In genomic region chr21:28632718-28633408, GRCh38 we compare ENCODE assay signal across 11 cellular contexts.
DNase-seq lines count a peak whose midpoint lies in the region; ATAC-seq and TF ChIP-seq lines count a peak whose summit lies in the region.
"Had no signal": no experiment of that assay in that cellular context is flagged by ENCODE, and none has a peak within 500 bp of the region (broad histone marks: within the 10 kb centered on the region; RNA-seq: fewer than 3 reads in every experiment).

No MANE protein-coding gene starts in this region.

- H3K4ac ChIP-seq in H9 (ENCODE audit: low read depth, low read length): no peak overlapping the region

- no peak overlapping the region for H3K14ac ChIP-seq in H9 (ENCODE audit: insufficient read depth, low read length)

- H3K23me2 ChIP-seq in H9 (ENCODE audit: insufficient read length, low read depth, low read length, poor library complexity, severe bottlenecking): no peaks in the 10 kb centered on the region

- no peak overlapping the region for H2BK5ac ChIP-seq in H9 (ENCODE audit: insufficient read length, low read length)

- H3K4me3 ChIP-seq in stomach: no peak overlapping the region
- H3K4me3 ChIP-seq: SK-N-MC had no signal

- H3K27ac Mint-ChIP-seq in H9: no peak overlapping the region

- no peak overlapping the region for H4K91ac ChIP-seq in H9 (ENCODE audit: insufficient read length, low read depth, low read length)

- no peak overlapping the region for H2BK120ac ChIP-seq in H9 (ENCODE audit: low read depth, low read length, poor library complexity, severe bottlenecking)

- H2AK5ac ChIP-seq in H9 (ENCODE audit: insufficient read length, low read length): no peak overlapping the region

- H3K27ac ChIP-seq in stomach (peak overlapping the region in 4 of 5 donors; percentile 49 to 61 (median 54)), H9 (ENCODE audit: insufficient read length, low read depth, low read length) (no peak overlapping the region)
- H3K27ac ChIP-seq: SK-N-MC had no signal

- H3K18ac ChIP-seq in H9 (ENCODE audit: insufficient read length, low read depth, low read length): no peak overlapping the region

- no peak overlapping the region for H4K8ac ChIP-seq in H9 (replicated peaks; ENCODE audit: insufficient read length, low read depth, low read length)

- no peak overlapping the region for H2BK15ac ChIP-seq in H9 (ENCODE audit: low read depth, low read length)

- no peak for TF ChIP-seq EP300 in stomach (IDR thresholded peaks at IDR 0.05)

- H3K79me1 ChIP-seq in H9 (ENCODE audit: insufficient read depth, low read depth, low read length, poor library complexity, severe bottlenecking): no peaks in the 10 kb centered on the region

- H3K9me3 ChIP-seq in stomach: no peaks in the 10 kb centered on the region
- H3K9me3 ChIP-seq in H9 (ENCODE audit: control insufficient read depth, low read depth, low read length): no peaks in the 10 kb centered on the region

- no peak overlapping the region for H3K4me2 ChIP-seq in H9 (ENCODE audit: insufficient read depth, insufficient read length, low read length)

- no peak overlapping the region for H3K4me3 Mint-ChIP-seq in H9

- H2BK12ac ChIP-seq in H9 (ENCODE audit: insufficient read length, low read depth, low read length): no peak overlapping the region

- no peaks in the 10 kb centered on the region for H3K27me3 Mint-ChIP-seq in H9 (ENCODE audit: low read depth)

- peaks cover 5 to 10% of the 10 kb centered on the region in 2 experiments; a peak in 3 of 4 replicates for H3K4me1 Mint-ChIP-seq in H9

- TF ChIP-seq POLR2A in stomach (IDR thresholded peaks at IDR 0.05): no peak

- no peaks in the 10 kb centered on the region for H3K79me2 ChIP-seq in H9 (ENCODE audit: insufficient read depth, low read length)

- no peak overlapping the region for H3K56ac ChIP-seq in H9 (ENCODE audit: insufficient read length, low read depth, low read length)

- H3K9ac ChIP-seq in H9 (ENCODE audit: extremely low read depth, insufficient read length, low read length): no peak overlapping the region

- no peak overlapping the region for H2BK20ac ChIP-seq in H9 (ENCODE audit: low read depth, low read length, poor library complexity, severe bottlenecking)

- TF ChIP-seq CTCF in stomach (IDR thresholded peaks at IDR 0.05) (no peak), H9 (conservative IDR thresholded peaks at IDR 0.05) (no peak)

- 52 to 72% (median 60%) methylated on average over 3 of the region's 3 CpGs for WGBS in stomach, 5 donors
- no CpG with 5 or more reads among the region's 3 CpGs for WGBS in H9 (ENCODE audit: extremely low coverage, insufficient read length, low lambda C conversion rate)

- no peaks in the 10 kb centered on the region for H3K36me3 Mint-ChIP-seq in H9 (ENCODE audit: insufficient read depth in 1 of 3, low read depth in 3 of 3)

- ATAC-seq in left ventricle myocardium superior: peak; percentile 66
- no peak for ATAC-seq in GM18517 (IDR thresholded peaks at IDR 0.05; ENCODE audit: unreplicated experiment)

- no peaks in the 10 kb centered on the region for H3K27me3 ChIP-seq in stomach
- H3K27me3 ChIP-seq in H9 (ENCODE audit: insufficient read depth, low read length): no peaks in the 10 kb centered on the region

- H3T11ph ChIP-seq in H9 (ENCODE audit: low read length): no peak overlapping the region

- H4K5ac ChIP-seq in H9 (ENCODE audit: insufficient read length, low read depth, low read length): no peak overlapping the region

- H3K4me1 ChIP-seq in stomach (peaks cover 0 to 12% (median 5%) of the 10 kb centered on the region in 4 donors), H9 (ENCODE audit: insufficient read depth, low read length) (no peaks in the 10 kb centered on the region)

- DNase-seq in HPDE6-E6E7 (ENCODE audit: extremely low spot score) (peak; percentile 79), astrocyte of the hippocampus (ENCODE audit: low read depth, low spot score) (peak; percentile 30), left ventricle myocardium superior (no peak), stomach (no peak), NCI-H446 treated with DMSO at 0.1 percent for 48 hours (lab: John Stamatoyannopoulos, UW) (no peak), nucleus accumbens (lab: John Stamatoyannopoulos, UW) (no peak), H9 (no peak)
- DNase-seq: activated T-cell treated with anti-CD3 and anti-CD28 coated beads, Interleukin-2, amount 50 U/mL, for 1 hour; NCI-H1105 treated with DMSO at 0.1 percent for 48 hours had no signal

- no peaks in the 10 kb centered on the region for H3K9me3 Mint-ChIP-seq in H9

- no peaks in the 10 kb centered on the region for H3K36me3 ChIP-seq in stomach

- no peaks in the 10 kb centered on the region for H4K20me1 ChIP-seq in H9 (ENCODE audit: control insufficient read depth, insufficient read depth, insufficient read length)

- no peak overlapping the region for H2AFZ ChIP-seq in H9 (ENCODE audit: low read length)

- intact Hi-C loops in left ventricle myocardium superior (cut with micrococcal nuclease): no loop called here
- intact Hi-C loops in stomach (cut with DNase I; ENCODE audit: low total_unique reads): no loop called here

- no peak overlapping the region for H3K23ac ChIP-seq in H9 (ENCODE audit: insufficient read length, low read depth, low read length)

Comparison
In these comparisons a context has a peak if more than half of its experiments do, and no peak if none do; other contexts are left out.
1. DNase-seq: peak in HPDE6-E6E7 (single experiment) and astrocyte of the hippocampus (single experiment); none in left ventricle myocardium superior (single experiment), stomach (single experiment), NCI-H446 treated with DMSO at 0.1 percent for 48 hours (single experiment), nucleus accumbens (0 of 56) and H9 (single experiment).